Comparison of ENCODE assay signal across 9 cellular contexts in the genomic region with DNA sequence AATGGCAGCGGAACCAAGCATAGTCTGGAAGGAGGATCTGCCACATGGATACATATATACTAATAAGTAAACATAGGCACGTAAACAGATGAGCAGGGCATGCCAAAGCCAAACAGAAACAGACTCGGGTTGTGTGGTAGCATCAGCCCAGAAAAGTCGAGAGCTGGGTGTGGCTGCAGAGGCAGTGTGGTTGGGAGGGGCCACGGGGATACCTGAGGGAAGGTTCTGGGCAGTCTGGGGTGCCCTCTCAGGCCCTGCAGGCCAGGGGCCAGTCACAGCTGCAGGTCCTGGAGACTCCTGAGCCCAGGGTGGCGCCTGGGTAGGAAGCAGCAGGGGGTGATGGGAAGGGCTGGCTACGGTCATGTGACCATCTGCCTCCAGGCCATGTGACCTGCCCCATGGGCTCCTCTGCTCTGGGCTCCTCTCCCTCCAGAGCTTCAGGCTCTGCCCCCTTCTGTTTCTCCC.
DNase-seq lines count a peak whose midpoint lies in the region; ATAC-seq and TF ChIP-seq lines count a peak whose summit lies in the region.
"Had no signal": no experiment of that assay in that cellular context is flagged by ENCODE, and none has a peak within 500 bp of the region (broad histone marks: within the 10 kb centered on the region; RNA-seq: fewer than 3 reads in every experiment).

No MANE protein-coding gene starts in this region.

- no peaks in the 10 kb centered on the region for H3K9me3 Mint-ChIP-seq in effector memory CD8-positive, alpha-beta T cell
- H3K9me3 Mint-ChIP-seq: dendritic cell treated with granulocyte-macrophage colony-stimulating factor and Interleukin-4, amounts not matched to agents 40 ng/mL and 50 ng/mL, for 4 days had no signal

- H3K27ac ChIP-seq in caudate nucleus (ENCODE audit: low read depth, low read length): no peak overlapping the region

- peak; percentile 24 for ATAC-seq in effector memory CD8-positive, alpha-beta T cell (replicated peaks)
- no peak for ATAC-seq in HG02759 (IDR thresholded peaks at IDR 0.05; ENCODE audit: unreplicated experiment)

- H3K36me3 Mint-ChIP-seq in effector memory CD8-positive, alpha-beta T cell (ENCODE audit: insufficient read depth): peaks cover 52% of the 10 kb centered on the region

- H3K4me1 Mint-ChIP-seq in effector memory CD8-positive, alpha-beta T cell (ENCODE audit: low read depth in 2 of 2): peaks cover 14 to 17% of the 10 kb centered on the region in 2 donors

- TF ChIP-seq CTCF in GM10266 (IDR thresholded peaks at IDR 0.05; ENCODE audit: control insufficient read depth, insufficient read depth, low read depth, missing control alignments): no peak

- H3K4me3 Mint-ChIP-seq in effector memory CD8-positive, alpha-beta T cell: no peak overlapping the region
- H3K4me3 Mint-ChIP-seq: dendritic cell treated with granulocyte-macrophage colony-stimulating factor and Interleukin-4, amounts not matched to agents 40 ng/mL and 50 ng/mL, for 4 days had no signal

- H3K27me3 Mint-ChIP-seq in effector memory CD8-positive, alpha-beta T cell: no peaks in the 10 kb centered on the region
- H3K27me3 Mint-ChIP-seq: dendritic cell treated with granulocyte-macrophage colony-stimulating factor and Interleukin-4, amounts not matched to agents 40 ng/mL and 50 ng/mL, for 4 days had no signal

- H3K27ac Mint-ChIP-seq in effector memory CD8-positive, alpha-beta T cell: peak overlapping the region in 1 of 2 donors; percentile 92
- H3K27ac Mint-ChIP-seq: dendritic cell treated with granulocyte-macrophage colony-stimulating factor and Interleukin-4, amounts not matched to agents 40 ng/mL and 50 ng/mL, for 4 days had no signal

- DNase-seq in GM10266 (ENCODE audit: extremely low spot score): peak; percentile 37
- peak; percentile 46 for DNase-seq in NCI-H2171 (lab: John Stamatoyannopoulos, UW)
- no peak for DNase-seq in effector memory CD8-positive, alpha-beta T cell
- DNase-seq in retina: peak; percentile 10
- DNase-seq in caudate nucleus (lab: John Stamatoyannopoulos, UW): no peak
- no peak for DNase-seq in activated effector memory CD4-positive, alpha-beta T cell treated with Interleukin-2 at 50 U/mL for 16 hours
- no peak for DNase-seq in superior temporal gyrus (ENCODE audit: extremely low spot score)

Comparison
In these comparisons a context has a peak if more than half of its experiments do, and no peak if none do; other contexts are left out.
1. DNase-seq: peak in GM10266 (single experiment), NCI-H2171 (single experiment) and retina (single experiment); none in effector memory CD8-positive, alpha-beta T cell (0 of 3), caudate nucleus (0 of 61), activated effector memory CD4-positive, alpha-beta T cell treated with Interleukin-2 at 50 U/mL for 16 hours (single experiment) and superior temporal gyrus (single experiment).